In genomic region chr10:36256905-36257304, GRCh38 we compare ENCODE assay signal across 18 cellular contexts.
DNase-seq lines count a peak whose midpoint lies in the region; ATAC-seq and TF ChIP-seq lines count a peak whose summit lies in the region.
"Had no signal": no experiment of that assay in that cellular context is flagged by ENCODE, and none has a peak within 500 bp of the region (broad histone marks: within the 10 kb centered on the region; RNA-seq: fewer than 3 reads in every experiment).

No MANE protein-coding gene starts in this region.

- ATAC-seq in right cardiac atrium = peak; percentile 42 to 43
- ATAC-seq: A549, left lung had no signal

- H3K4me1 Mint-ChIP-seq in type B pancreatic cell (ENCODE audit: unreplicated experiment) = peaks cover 14% of the 10 kb centered on the region
- H3K4me1 Mint-ChIP-seq: activated CD4-positive, alpha-beta T cell treated with anti-CD3 and anti-CD28 coated beads, Interleukin-2, amount 10 ng/mL, durations not matched to agents 24 days and 14 days; CD4-positive, alpha-beta memory T cell had no signal

- no peaks in the 10 kb centered on the region for H3K27me3 Mint-ChIP-seq in type B pancreatic cell
- H3K27me3 Mint-ChIP-seq: activated CD4-positive, alpha-beta T cell treated with anti-CD3 and anti-CD28 coated beads, Interleukin-2, amount 10 ng/mL, durations not matched to agents 24 days and 14 days; CD4-positive, alpha-beta memory T cell had no signal

- no peak for DNase-seq in right cardiac atrium
- no peak for DNase-seq in right atrium auricular region (ENCODE audit: low spot score)
- DNase-seq in amniotic stem cell (lab: John Stamatoyannopoulos, UW) = peak; percentile 20
- DNase-seq in hepatocyte (ENCODE audit: low spot score) = peak; percentile 13
- DNase-seq in SKM-1 (lab: John Stamatoyannopoulos, UW; ENCODE audit: unreplicated experiment) = no peak
- no peak for DNase-seq in type B pancreatic cell (ENCODE audit: extremely low spot score, unreplicated experiment)
- DNase-seq in stimulated activated CD4-positive, alpha-beta T cell treated with anti-CD3 and anti-CD28 coated beads, Interleukin-2, amount 100 ng/mL, for 48 hours = no peak
- no peak for DNase-seq in DMS79 treated with DMSO at 0.1 percent for 48 hours (lab: John Stamatoyannopoulos, UW)
- DNase-seq: activated CD4-positive, alpha-beta T cell treated with anti-CD3 and anti-CD28 coated beads, Interleukin-2, amount 10 ng/mL, durations not matched to agents 24 days and 14 days; activated CD8-positive, alpha-beta memory T cell treated with anti-CD3 and anti-CD28 coated beads, Interleukin-2, amount 50 U/mL, for 48 hours; activated naive CD4-positive, alpha-beta T cell treated with anti-CD3 and anti-CD28 coated beads, Interleukin-2, amount 50 U/mL, for 16 hours; CD4-positive, alpha-beta memory T cell; GOT3; left lung; NCI-H1694 had no signal

- H3K4me3 Mint-ChIP-seq in type B pancreatic cell = no peak overlapping the region
- H3K4me3 Mint-ChIP-seq: activated CD4-positive, alpha-beta T cell treated with anti-CD3 and anti-CD28 coated beads, Interleukin-2, amount 10 ng/mL, durations not matched to agents 24 days and 14 days; CD4-positive, alpha-beta memory T cell had no signal

- H3K4me3 ChIP-seq in right cardiac atrium (ENCODE audit: low read length) (no peak overlapping the region), right atrium auricular region (no peak overlapping the region), hepatocyte (no peak overlapping the region)
- H3K4me3 ChIP-seq: A549, left lung, tibial artery had no signal

- H3K79me2 ChIP-seq in hepatocyte = no peaks in the 10 kb centered on the region
- H3K79me2 ChIP-seq: parathyroid adenoma had no signal

- H3K27ac Mint-ChIP-seq in type B pancreatic cell = no peak overlapping the region
- H3K27ac Mint-ChIP-seq: activated CD4-positive, alpha-beta T cell treated with anti-CD3 and anti-CD28 coated beads, Interleukin-2, amount 10 ng/mL, durations not matched to agents 24 days and 14 days; CD4-positive, alpha-beta memory T cell had no signal

- intact Hi-C loops in right cardiac atrium (cut with DNase I) = no loop called here

- peaks cover 6% of the 10 kb centered on the region for H3K9me3 Mint-ChIP-seq in type B pancreatic cell

- H3K9me3 ChIP-seq in right cardiac atrium (ENCODE audit: control insufficient read depth, low read length) (no peaks in the 10 kb centered on the region), right atrium auricular region (no peaks in the 10 kb centered on the region), hepatocyte (ENCODE audit: low read depth) (no peaks in the 10 kb centered on the region)
- H3K9me3 ChIP-seq: A549, left lung, tibial artery had no signal

- H2AFZ ChIP-seq in hepatocyte = no peak overlapping the region
- H2AFZ ChIP-seq: parathyroid adenoma had no signal

- H3K27me3 ChIP-seq in right cardiac atrium (ENCODE audit: control insufficient read depth, insufficient read depth) = no peaks in the 10 kb centered on the region
- H3K27me3 ChIP-seq in right atrium auricular region = no peaks in the 10 kb centered on the region
- no peaks in the 10 kb centered on the region for H3K27me3 ChIP-seq in hepatocyte
- H3K27me3 ChIP-seq: left lung, tibial artery had no signal

- no peaks in the 10 kb centered on the region for H4K20me1 ChIP-seq in hepatocyte (ENCODE audit: insufficient read depth, poor library complexity, severe bottlenecking)

- no peak for TF ChIP-seq CTCF in right atrium auricular region (IDR thresholded peaks at IDR 0.05)
- no peak for TF ChIP-seq CTCF in hepatocyte (IDR thresholded peaks at IDR 0.05; ENCODE audit: poor library complexity)
- TF ChIP-seq CTCF in type B pancreatic cell (conservative IDR thresholded peaks at IDR 0.05) = no peak

- 60% methylated on average over 2 of the region's 2 CpGs for WGBS in right cardiac atrium
- WGBS in hepatocyte (ENCODE audit: low lambda C conversion rate, missing lambda C conversion rate) = 53% methylated on average over 2 of the region's 2 CpGs

- no peaks in the 10 kb centered on the region for H3K9me2 ChIP-seq in hepatocyte (replicated peaks; ENCODE audit: insufficient read depth)

- no peak overlapping the region for H3K27ac ChIP-seq in right cardiac atrium (ENCODE audit: low read length)
- no peak overlapping the region for H3K27ac ChIP-seq in right atrium auricular region
- H3K27ac ChIP-seq in hepatocyte = no peak overlapping the region
- H3K27ac ChIP-seq: A549, left lung, parathyroid adenoma had no signal

- peak overlapping the region; percentile 30 for H3K4me2 ChIP-seq in hepatocyte
- H3K4me2 ChIP-seq: A549 had no signal

- no peaks in the 10 kb centered on the region for H3K4me1 ChIP-seq in right cardiac atrium (ENCODE audit: control insufficient read depth, insufficient read depth, low read length)
- H3K4me1 ChIP-seq in right atrium auricular region = peaks cover 0 to 12% of the 10 kb centered on the region in 2 donors
- H3K4me1 ChIP-seq in hepatocyte (ENCODE audit: insufficient read depth) = peaks cover 4% of the 10 kb centered on the region
- H3K4me1 ChIP-seq: A549, parathyroid adenoma had no signal

- H3K36me3 ChIP-seq in right atrium auricular region (no peaks in the 10 kb centered on the region), hepatocyte (replicated peaks; ENCODE audit: insufficient read depth, low read depth) (no peaks in the 10 kb centered on the region)
- H3K36me3 ChIP-seq: left lung, tibial artery had no signal

- no peaks in the 10 kb centered on the region for H3K36me3 Mint-ChIP-seq in type B pancreatic cell
- H3K36me3 Mint-ChIP-seq: CD4-positive, alpha-beta memory T cell had no signal

Comparison
In these comparisons a context has a peak if more than half of its experiments do, and no peak if none do; other contexts are left out.
1. DNase-seq: peak in amniotic stem cell (single experiment) and hepatocyte (single experiment); none in right cardiac atrium (0 of 3), right atrium auricular region (single experiment), SKM-1 (single experiment), type B pancreatic cell (single experiment), stimulated activated CD4-positive, alpha-beta T cell treated with anti-CD3 and anti-CD28 coated beads, Interleukin-2, amount 100 ng/mL, for 48 hours (0 of 2) and DMS79 treated with DMSO at 0.1 percent for 48 hours (single experiment).